1 cellular context compared by ENCODE assay signal in genomic region chr2:50748652-50749174, GRCh38.
TF ChIP-seq lines count a peak whose summit lies in the region.

No MANE protein-coding gene starts in this region.

TF ChIP-seq in IMR-90, 13 proteins besides CTCF, POLR2A, EP300 and RAD21 (continued from another document):
- TF ChIP-seq ELK1 (IDR thresholded peaks at IDR 0.05; ENCODE audit: borderline replicate concordance, low read depth, low read length) (no peak), RCOR1 (IDR thresholded peaks at IDR 0.05; ENCODE audit: insufficient replicate concordance, low read length) (no peak), CHD1 (IDR thresholded peaks at IDR 0.05; ENCODE audit: low read depth, low read length) (no peak), MXI1 (IDR thresholded peaks at IDR 0.05; ENCODE audit: borderline replicate concordance, low read depth, low read length) (no peak), SMC3 (IDR thresholded peaks at IDR 0.05; ENCODE audit: low read depth, low read length) (no peak)
